Comparison of ENCODE assay signal across 20 cellular contexts in genomic region chr6:75884822-75885221, GRCh38.
DNase-seq lines count a peak whose midpoint lies in the region; ATAC-seq, FAIRE-seq and TF ChIP-seq lines count a peak whose summit lies in the region.
"Had no signal": no experiment of that assay in that cellular context is flagged by ENCODE, and none has a peak within 500 bp of the region (broad histone marks: within the 10 kb centered on the region; RNA-seq: fewer than 3 reads in every experiment).

No MANE protein-coding gene starts in this region.

- H3K4me3 ChIP-seq in right lobe of liver (no peak overlapping the region), HepG2 (replicated peaks in 1 of 3; ENCODE audit: insufficient read depth in 1 of 3, low read depth in 2 of 3, low read length in 3 of 3) (no peak overlapping the region)
- H3K4me3 ChIP-seq: A549; BLaER1 treated with 17β-estradiol and CSF1 and Interleukin-3, amounts not matched to agents 10 nM and 100 nM had no signal

- TF ChIP-seq EP300 in HepG2 (IDR thresholded peaks at IDR 0.05; ENCODE audit: low read depth in 2 of 2, low read length in 2 of 2) (no peak), HepG2 (CRISPR knock-in tag; IDR thresholded peaks at IDR 0.05; ENCODE audit: borderline replicate concordance) (no peak)

- no peak for FAIRE-seq in HepG2 (lab: Jason Lieb, UNC)
- FAIRE-seq: A549, D721Med, G401.6, GM12891, GM19239 had no signal

- H3K4me1 ChIP-seq in right lobe of liver = peaks cover 0 to 13% (median 3%) of the 10 kb centered on the region in 4 donors
- no peaks in the 10 kb centered on the region for H3K4me1 ChIP-seq in HepG2 (ENCODE audit: insufficient read depth, low read length)
- H3K4me1 ChIP-seq: A549; BLaER1 treated with 17β-estradiol and CSF1 and Interleukin-3, amounts not matched to agents 10 nM and 100 nM had no signal

- no peaks in the 10 kb centered on the region for H3K9me3 ChIP-seq in right lobe of liver
- H3K9me3 ChIP-seq in HepG2 (ENCODE audit: low read length) = no peaks in the 10 kb centered on the region
- H3K9me3 ChIP-seq: A549; BLaER1 treated with 17β-estradiol and CSF1 and Interleukin-3, amounts not matched to agents 10 nM and 100 nM; Caco-2 had no signal

- ATAC-seq in right lobe of liver (peak; percentile 30 to 81 (median 60)), HepG2 (no peak), left lobe of liver (peak; percentile 70), HG03439 (IDR thresholded peaks at IDR 0.05; ENCODE audit: unreplicated experiment) (no peak)
- ATAC-seq: A549; CD8-positive, alpha-beta T cell had no signal

- H3K36me3 ChIP-seq in right lobe of liver = peaks cover 0 to 4% (median 0%) of the 10 kb centered on the region in 4 donors
- no peaks in the 10 kb centered on the region; a peak in 1 of 5 replicates for H3K36me3 ChIP-seq in HepG2 (replicated peaks in 1 of 2; ENCODE audit: control insufficient read depth in 1 of 2, insufficient read depth in 2 of 2, low read length in 2 of 2)
- H3K36me3 ChIP-seq: BLaER1 treated with 17β-estradiol and CSF1 and Interleukin-3, amounts not matched to agents 10 nM and 100 nM had no signal

- H3K27me3 ChIP-seq in right lobe of liver (no peaks in the 10 kb centered on the region), HepG2 (ENCODE audit: control insufficient read depth in 1 of 2, insufficient read depth in 2 of 2, low read length in 2 of 2) (no peaks in the 10 kb centered on the region)
- H3K27me3 ChIP-seq: BLaER1 treated with 17β-estradiol and CSF1 and Interleukin-3, amounts not matched to agents 10 nM and 100 nM had no signal

- in situ Hi-C loops in HepG2 (cut with HindIII; ENCODE audit: extremely low pct_ligation_motif_present, low pct_unique_long_range_greater_than_20kb) = no loop called here

- WGBS in right lobe of liver (ENCODE audit: insufficient coverage, low coverage, low lambda C conversion rate, missing lambda C conversion rate) = 25% methylated on average over 2 of the region's 2 CpGs
- 91% methylated on average over 2 of the region's 2 CpGs for WGBS in HepG2 (ENCODE audit: low lambda C conversion rate)

- no peak overlapping the region for H3K9ac ChIP-seq in HepG2 (ENCODE audit: insufficient read depth, low read depth, low read length)
- H3K9ac ChIP-seq: BLaER1 treated with 17β-estradiol and CSF1 and Interleukin-3, amounts not matched to agents 10 nM and 100 nM had no signal

- TF ChIP-seq CTCF in right lobe of liver (IDR thresholded peaks at IDR 0.05) (no peak), HepG2 (CRISPR knock-in tag; IDR thresholded peaks at IDR 0.05) (no peak)

- H2AFZ ChIP-seq in HepG2 (ENCODE audit: low read length) = no peak overlapping the region

- H3K27ac ChIP-seq in right lobe of liver (no peak overlapping the region), HepG2 (ENCODE audit: extremely low read length, insufficient read depth, low read length) (no peak overlapping the region)
- H3K27ac ChIP-seq: 22Rv1; A549; BLaER1 treated with 17β-estradiol and CSF1 and Interleukin-3, amounts not matched to agents 10 nM and 100 nM; C4-2B had no signal

- no peak overlapping the region for H3K4me2 ChIP-seq in HepG2 (ENCODE audit: low read depth, low read length)
- H3K4me2 ChIP-seq: A549; BLaER1 treated with 17β-estradiol and CSF1 and Interleukin-3, amounts not matched to agents 10 nM and 100 nM had no signal

- no peaks in the 10 kb centered on the region for H3K79me2 ChIP-seq in HepG2 (ENCODE audit: insufficient read depth, low read length)

- no peak for TF ChIP-seq RAD21 in HepG2 (CRISPR knock-in tag; IDR thresholded peaks at IDR 0.05)

- no peaks in the 10 kb centered on the region for H4K20me1 ChIP-seq in HepG2 (ENCODE audit: insufficient read depth, low read length)
- H4K20me1 ChIP-seq: BLaER1 treated with 17β-estradiol and CSF1 and Interleukin-3, amounts not matched to agents 10 nM and 100 nM had no signal

- BruUV-seq in HepG2 (replicated peaks; lab: Mats Ljungman, UMichigan) = no TSS peak

- CTCF ChIA-PET in HepG2 (lab: Yijun Ruan, JAX; ENCODE audit: low intra/inter-chr PET ratio, low total read pairs) = no interaction called here

- no peak for TF ChIP-seq POLR2A in right lobe of liver (IDR thresholded peaks at IDR 0.05)
- no peak for TF ChIP-seq POLR2A in HepG2 (IDR thresholded peaks at IDR 0.05; ENCODE audit: insufficient read depth in 1 of 2, low read depth in 2 of 2, low read length in 2 of 2)

- DNase-seq in right lobe of liver = no peak
- DNase-seq in HepG2 (ENCODE audit: low spot score) = no peak
- DNase-seq in left lobe of liver (ENCODE audit: low spot score) = no peak
- DNase-seq in globus pallidus (ENCODE audit: low spot score) = no peak
- DNase-seq: AML-193; Caco-2; Calu3; CD4-positive, alpha-beta T cell; CD8-positive, alpha-beta T cell; DMS79 treated with DMSO at 0.1 percent for 48 hours; GF-D8 had no signal

- POLR2A ChIA-PET in HepG2 (lab: Yijun Ruan, JAX) = no interaction called here

- intact Hi-C loops in right lobe of liver (cut with DNase I) (no loop called here), HepG2 (cut with micrococcal nuclease; ENCODE audit: unreplicated experiment) (no loop called here)

TF ChIP-seq in HepG2, 621 proteins besides CTCF, POLR2A, EP300 and RAD21:
- TF ChIP-seq ZKSCAN5 (CRISPR knock-in tag; IDR thresholded peaks at IDR 0.05) = no peak
- TF ChIP-seq SIN3A (IDR thresholded peaks at IDR 0.05; ENCODE audit: borderline replicate concordance, low read depth, low read length) = no peak
- TF ChIP-seq IRF1 (CRISPR knock-in tag; IDR thresholded peaks at IDR 0.05; ENCODE audit: low read depth) = no peak
- no peak for TF ChIP-seq GABPA (IDR thresholded peaks at IDR 0.05; ENCODE audit: low read depth, low read length)
- no peak for TF ChIP-seq GABPA (CRISPR knock-in tag; IDR thresholded peaks at IDR 0.05; ENCODE audit: low read depth)
- TF ChIP-seq HINFP (CRISPR knock-in tag; IDR thresholded peaks at IDR 0.05; ENCODE audit: low read depth) = no peak
- no peak for TF ChIP-seq ZNF629 (CRISPR knock-in tag; conservative IDR thresholded peaks at IDR 0.05)
- no peak for TF ChIP-seq ZKSCAN8 (CRISPR knock-in tag; IDR thresholded peaks at IDR 0.05; ENCODE audit: borderline replicate concordance)
- TF ChIP-seq ZFP90 (CRISPR knock-in tag; IDR thresholded peaks at IDR 0.05; ENCODE audit: borderline replicate concordance) = no peak
- no peak for TF ChIP-seq ZNF878 (CRISPR knock-in tag; IDR thresholded peaks at IDR 0.05)
TF ChIP-seq in HepG2: peak in this region for 0.

Comparison
In these comparisons a context has a peak if more than half of its experiments do, and no peak if none do; other contexts are left out.
1. ATAC-seq: peak in right lobe of liver (4 of 4) and left lobe of liver (single experiment); none in HepG2 (single experiment) and HG03439 (single experiment).